ENCODE assay signal across 24 cellular contexts in the genomic region with DNA sequence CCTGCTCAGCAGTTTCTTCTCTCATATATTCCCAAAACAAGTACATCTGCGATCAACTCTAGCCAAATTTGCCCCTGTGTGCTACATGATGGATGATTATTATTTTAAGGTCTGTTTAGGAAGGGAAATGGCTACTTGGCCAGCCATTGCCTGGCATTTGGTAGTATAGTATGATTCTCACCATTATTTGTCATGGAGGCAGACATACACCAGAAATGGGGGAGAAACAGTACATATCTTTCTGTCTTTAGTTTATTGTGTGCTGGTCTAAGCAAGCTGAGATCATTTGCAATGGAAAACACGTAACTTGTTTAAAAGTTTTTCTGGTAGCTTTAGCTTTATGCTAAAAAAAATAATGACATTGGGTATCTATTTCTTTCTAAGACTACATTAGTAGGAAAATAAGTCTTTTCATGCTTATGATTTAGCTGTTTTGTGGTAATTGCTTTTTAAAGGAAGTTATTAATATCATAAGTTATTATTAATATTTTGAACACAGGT.
"Had no signal": no experiment of that assay in that cellular context is flagged by ENCODE, and none has a peak within 500 bp of the region (broad histone marks: within the 10 kb centered on the region; RNA-seq: fewer than 3 reads in every experiment).

No MANE protein-coding gene starts in this region.

- H3K9me3 ChIP-seq: adrenal gland had no signal

- H3K4me3 ChIP-seq: adrenal gland, SK-N-MC had no signal

- H3K9me3 Mint-ChIP-seq: activated B cell treated with CpG ODN at 0.5 μM for 24 hours; activated CD4-positive, alpha-beta T cell treated with anti-CD3 and anti-CD28 coated beads, Interleukin-2, amount 10 ng/mL, durations not matched to agents 24 days and 14 days; activated naive CD8-positive, alpha-beta T cell treated with anti-CD3 and anti-CD28 coated beads, Interleukin-2, amount 10 ng/mL, durations not matched to agents 7 days and 5 days; activated T-cell treated with anti-CD3 and anti-CD28 coated beads, Interleukin-2, amount 50 U/mL, for 72 hours; activated T-helper 2 cell treated with anti-CD3 and anti-CD28 coated beads, Interferon-gamma antibody, Interleukin-2, Interleukin-4, amounts not matched to agents 10 μg/mL and 5 μg/mL and 100 μg/mL, durations not matched to agents 14 hours and 24 hours and 36 hours; T-cell had no signal

- H3K4me3 Mint-ChIP-seq: activated B cell treated with CpG ODN at 0.5 μM for 24 hours; activated CD4-positive, alpha-beta T cell treated with anti-CD3 and anti-CD28 coated beads, Interleukin-2, amount 10 ng/mL, durations not matched to agents 24 days and 14 days; activated naive CD8-positive, alpha-beta T cell treated with anti-CD3 and anti-CD28 coated beads, Interleukin-2, amount 10 ng/mL, durations not matched to agents 7 days and 5 days; activated T-cell treated with anti-CD3 and anti-CD28 coated beads, Interleukin-2, amount 50 U/mL, for 72 hours; T-cell had no signal

- H3K27ac ChIP-seq: adrenal gland, SK-N-MC had no signal

- H3K27ac Mint-ChIP-seq: activated B cell treated with CpG ODN at 0.5 μM for 24 hours; activated naive CD8-positive, alpha-beta T cell treated with anti-CD3 and anti-CD28 coated beads, Interleukin-2, amount 10 ng/mL, durations not matched to agents 7 days and 5 days; activated T-helper 2 cell treated with anti-CD3 and anti-CD28 coated beads, Interferon-gamma antibody, Interleukin-2, Interleukin-4, amounts not matched to agents 10 μg/mL and 5 μg/mL and 100 μg/mL, durations not matched to agents 14 hours and 24 hours and 36 hours; T-cell had no signal

- H3K4me1 Mint-ChIP-seq: activated B cell treated with CpG ODN at 0.5 μM for 24 hours; activated naive CD8-positive, alpha-beta T cell treated with anti-CD3 and anti-CD28 coated beads, Interleukin-2, amount 10 ng/mL, durations not matched to agents 7 days and 5 days; T-cell had no signal

- ATAC-seq: activated T-cell treated with anti-CD3 and anti-CD28 coated beads, Interleukin-2, amount 50 U/mL, for 72 hours; T-cell had no signal

- H3K27me3 Mint-ChIP-seq: activated B cell treated with CpG ODN at 0.5 μM for 24 hours; activated CD4-positive, alpha-beta T cell treated with anti-CD3 and anti-CD28 coated beads, Interleukin-2, amount 10 ng/mL, durations not matched to agents 24 days and 14 days; activated naive CD8-positive, alpha-beta T cell treated with anti-CD3 and anti-CD28 coated beads, Interleukin-2, amount 10 ng/mL, durations not matched to agents 7 days and 5 days; T-cell had no signal

- H3K27me3 ChIP-seq: adrenal gland had no signal

- FAIRE-seq: TTC549 had no signal

- DNase-seq: activated B cell treated with CpG ODN at 0.5 μM for 24 hours; activated CD4-positive, alpha-beta T cell treated with anti-CD3 and anti-CD28 coated beads for 1 hour; activated CD4-positive, alpha-beta T cell treated with anti-CD3 and anti-CD28 coated beads, Interleukin-2, amount 10 ng/mL, durations not matched to agents 24 days and 14 days; activated CD4-positive, alpha-beta T cell treated with anti-CD3 and anti-CD28 coated beads, Interleukin-2, amount 50 U/mL, for 48 hours; activated gamma-delta T cell treated with Interleukin-2 at 50 U/mL for 16 hours; activated naive CD4-positive, alpha-beta T cell treated with anti-CD3 and anti-CD28 coated beads, Interleukin-2, amount 50 U/mL, for 16 hours; activated naive CD8-positive, alpha-beta T cell treated with anti-CD3 and anti-CD28 coated beads, Interleukin-2, amount 10 ng/mL, durations not matched to agents 7 days and 5 days; activated T-cell treated with anti-CD3 and anti-CD28 coated beads, Interleukin-2, amount 50 U/mL, for 72 hours; anterior cingulate cortex; Kasumi-1; NCI-H1105 treated with DMSO at 0.1 percent for 48 hours; NCI-H1436 treated with DMSO at 0.1 percent for 48 hours; NCI-H187; NCI-H2081; NCI-H510A treated with DMSO at 0.1 percent for 48 hours; NCI-H69; NK-92 treated with Interleukin-12 subunit alpha and Interleukin-12 subunit beta, amount 100 ng/mL, for 24 hours; T-cell; T-helper 2 cell; T1000 had no signal
